14 cellular contexts compared by ENCODE assay signal in the genomic region with DNA sequence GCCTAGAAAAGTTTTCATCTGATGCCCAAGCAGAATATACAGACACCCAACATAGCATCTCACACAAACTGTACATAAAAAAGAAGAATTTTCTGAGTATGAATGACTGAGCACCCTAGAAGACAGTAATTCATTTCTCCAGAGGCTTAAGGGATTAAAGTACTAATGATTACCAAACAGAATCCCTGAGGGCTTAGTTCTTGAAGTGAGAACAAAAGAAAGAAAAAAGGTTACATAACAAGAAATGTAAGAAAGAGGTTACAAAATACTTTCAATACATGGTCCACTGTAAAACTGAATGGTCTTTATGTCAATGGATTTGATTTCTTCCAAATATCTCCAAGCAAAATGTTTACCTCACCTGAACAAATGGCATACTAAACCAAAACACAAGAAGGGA.
A peak's percentile ranks its signal among the peaks of the same experiment; 100 is the strongest.
DNase-seq lines count a peak whose midpoint lies in the region; ATAC-seq, FAIRE-seq and TF ChIP-seq lines count a peak whose summit lies in the region.
"Had no signal": no experiment of that assay in that cellular context is flagged by ENCODE, and none has a peak within 500 bp of the region (broad histone marks: within the 10 kb centered on the region; RNA-seq: fewer than 3 reads in every experiment).

No MANE protein-coding gene starts in this region.

- peak; percentile 30 for FAIRE-seq in H54 (lab: Jason Lieb, UNC)
- FAIRE-seq: A549 had no signal

- H3K4me1 Mint-ChIP-seq in activated naive CD4-positive, alpha-beta T cell treated with anti-CD3 and anti-CD28 coated beads, Interleukin-2, amount 50 U/mL, for 24 hours: peaks cover 6% of the 10 kb centered on the region
- H3K4me1 Mint-ChIP-seq: CD14-positive monocyte had no signal

- no peaks in the 10 kb centered on the region for H3K9me3 Mint-ChIP-seq in activated naive CD4-positive, alpha-beta T cell treated with anti-CD3 and anti-CD28 coated beads, Interleukin-2, amount 50 U/mL, for 24 hours
- H3K9me3 Mint-ChIP-seq: CD14-positive monocyte had no signal

- no peak for TF ChIP-seq POLR2A in H54 (IDR thresholded peaks at IDR 0.05; ENCODE audit: low read depth, low read length)

- H3K4me3 ChIP-seq in retinal pigment epithelial cell (ENCODE audit: low read length): no peak overlapping the region
- H3K4me3 ChIP-seq: A549, MG63 had no signal

- TF ChIP-seq CTCF in retinal pigment epithelial cell (conservative IDR thresholded peaks at IDR 0.05; ENCODE audit: low read depth, low read length): no peak

- H3K4me3 Mint-ChIP-seq in activated naive CD4-positive, alpha-beta T cell treated with anti-CD3 and anti-CD28 coated beads, Interleukin-2, amount 50 U/mL, for 24 hours: no peak overlapping the region
- H3K4me3 Mint-ChIP-seq: CD14-positive monocyte had no signal

- peaks cover 11% of the 10 kb centered on the region for H3K36me3 Mint-ChIP-seq in activated naive CD4-positive, alpha-beta T cell treated with anti-CD3 and anti-CD28 coated beads, Interleukin-2, amount 50 U/mL, for 24 hours

- peak overlapping the region; percentile 42 for H3K27ac Mint-ChIP-seq in activated naive CD4-positive, alpha-beta T cell treated with anti-CD3 and anti-CD28 coated beads, Interleukin-2, amount 50 U/mL, for 24 hours

- DNase-seq in activated naive CD4-positive, alpha-beta T cell treated with Interleukin-2 at 50 U/mL for 16 hours: no peak
- DNase-seq in H54 (ENCODE audit: insufficient read length, low spot score) (no peak), amniotic epithelial cell (ENCODE audit: low read depth) (peak; percentile 19), retinal pigment epithelial cell (ENCODE audit: low read depth) (peak; percentile 29), CD1c-positive myeloid dendritic cell (ENCODE audit: extremely low spot score) (no peak), Kasumi-1 (lab: John Stamatoyannopoulos, UW) (no peak)
- DNase-seq: DMS 273 treated with DMSO at 0.1 percent for 48 hours, MG63, NCI-H1105, NCI-H1694 treated with DMSO at 0.1 percent for 48 hours had no signal

- no peaks in the 10 kb centered on the region for H3K27me3 Mint-ChIP-seq in activated naive CD4-positive, alpha-beta T cell treated with anti-CD3 and anti-CD28 coated beads, Interleukin-2, amount 50 U/mL, for 24 hours

- ATAC-seq in HG02571 (IDR thresholded peaks at IDR 0.05; ENCODE audit: unreplicated experiment): no peak
- ATAC-seq: A549 had no signal

Comparison
In these comparisons a context has a peak if more than half of its experiments do, and no peak if none do; other contexts are left out.
1. DNase-seq: peak in amniotic epithelial cell (single experiment) and retinal pigment epithelial cell (single experiment); none in activated naive CD4-positive, alpha-beta T cell treated with Interleukin-2 at 50 U/mL for 16 hours (single experiment), H54 (single experiment), CD1c-positive myeloid dendritic cell (single experiment) and Kasumi-1 (0 of 2).